ENCODE assay signal across 8 cellular contexts in the genomic region with DNA sequence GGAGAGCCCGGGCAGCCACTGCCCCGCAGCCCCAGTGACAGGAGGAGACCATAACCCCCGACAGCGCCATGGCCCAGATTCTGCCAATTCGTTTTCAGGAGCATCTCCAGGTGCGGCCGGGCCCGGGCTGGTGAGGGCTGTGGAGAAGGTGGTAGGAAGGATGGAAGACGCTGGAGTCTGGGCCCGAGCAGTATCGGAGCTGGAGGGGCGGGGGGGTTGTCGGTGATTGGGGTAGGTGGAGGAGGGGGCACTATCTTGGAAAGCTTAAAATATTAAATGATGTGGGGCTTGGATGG. TPM values are rescaled to one million over a fixed set of nuclear protein-coding genes. Genes with fewer than 3 reads are reported as not detected.
DNase-seq lines count a peak whose midpoint lies in the region; ATAC-seq, FAIRE-seq and TF ChIP-seq lines count a peak whose summit lies in the region.

No MANE protein-coding gene starts in this region.

- H4K20me1 ChIP-seq in GM23248 (ENCODE audit: insufficient read depth) = peaks cover 32% of the 10 kb centered on the region

- peaks cover 12% of the 10 kb centered on the region for H3K9me3 Mint-ChIP-seq in glutamatergic neuron (ENCODE audit: unreplicated experiment)

- peaks cover 18% of the 10 kb centered on the region for H3K4me1 Mint-ChIP-seq in glutamatergic neuron (ENCODE audit: low read depth, unreplicated experiment)

- no peak for ATAC-seq in GM21717 (IDR thresholded peaks at IDR 0.05; ENCODE audit: unreplicated experiment)
- ATAC-seq in GM18502 (IDR thresholded peaks at IDR 0.05; ENCODE audit: poor library complexity, unreplicated experiment) = no peak

- TF ChIP-seq CTCF in VCaP (conservative IDR thresholded peaks at IDR 0.05) (no peak), glutamatergic neuron (IDR thresholded peaks at IDR 0.05; ENCODE audit: partially characterized antibody, unreplicated experiment) (no peak)

- DNase-seq in GM23248 = no peak
- no peak for DNase-seq in glutamatergic neuron
- DNase-seq in small intestine = no peak
- no peak for DNase-seq in pons (ENCODE audit: low spot score)
- DNase-seq in amniotic stem cell (lab: John Stamatoyannopoulos, UW) = no peak

- H3K4me2 ChIP-seq in GM23248 (ENCODE audit: unreplicated experiment) = peak overlapping the region; percentile 99

- H3K36me3 ChIP-seq in GM23248 (ENCODE audit: low read depth) (no peaks in the 10 kb centered on the region; the same call in 1 of the 2 replicates), small intestine (ENCODE audit: control insufficient read depth in 2 of 2, insufficient read depth in 2 of 2, low read length in 2 of 2) (no peaks in the 10 kb centered on the region)

- H3K9me3 ChIP-seq in GM23248 (ENCODE audit: low read depth) (no peaks in the 10 kb centered on the region), small intestine (ENCODE audit: control insufficient read depth, low read depth) (no peaks in the 10 kb centered on the region)

- H3K27ac Mint-ChIP-seq in glutamatergic neuron (ENCODE audit: unreplicated experiment) = peak overlapping the region; percentile 100

- peak overlapping the region; percentile 100 for H3K9ac ChIP-seq in GM23248

- in situ Hi-C loops in GM23248 (cut with MboI) = no loop called here

- peaks cover 69% of the 10 kb centered on the region for H3K79me2 ChIP-seq in GM23248 (ENCODE audit: insufficient read depth)

- H3K4me3 ChIP-seq in GM23248 (peak overlapping the region; percentile 99), small intestine (ENCODE audit: low read depth in 1 of 2, low read length in 2 of 2) (peak overlapping the region; percentile 90 to 100)

- H3K27ac ChIP-seq in GM23248 = peak overlapping the region; percentile 99
- peak overlapping the region; percentile 99 for H3K27ac ChIP-seq in VCaP
- H3K27ac ChIP-seq in small intestine (ENCODE audit: low read depth in 1 of 2, low read length in 1 of 2) = peak overlapping the region; percentile 92

- no peaks in the 10 kb centered on the region for H3K9me2 ChIP-seq in GM23248 (ENCODE audit: insufficient read depth)

- peaks cover 38% of the 10 kb centered on the region for H3F3A ChIP-seq in GM23248 (ENCODE audit: insufficient read depth)

- 1 to 2% methylated on average over 8 to 13 of the region's 13 CpGs for WGBS in GM23248 (ENCODE audit: low coverage in 1 of 2, low lambda C conversion rate in 2 of 2, missing lambda C conversion rate in 2 of 2), 2 experiments
- WGBS in small intestine, 3 donors = 0 to 3% (median 0%) methylated on average over 12 to 13 of the region's 13 CpGs

- no peaks in the 10 kb centered on the region for H3K36me3 Mint-ChIP-seq in glutamatergic neuron (ENCODE audit: unreplicated experiment)

- H3K27me3 ChIP-seq in GM23248 (replicated peaks; ENCODE audit: insufficient read depth) (no peaks in the 10 kb centered on the region), small intestine (ENCODE audit: control insufficient read depth in 2 of 2, insufficient read depth in 2 of 2, low read length in 2 of 2) (no peaks in the 10 kb centered on the region)

- H3K27me3 Mint-ChIP-seq in glutamatergic neuron (ENCODE audit: unreplicated experiment) = peaks cover 10% of the 10 kb centered on the region

- peaks cover 41% of the 10 kb centered on the region for H3K4me1 ChIP-seq in GM23248 (ENCODE audit: insufficient read depth)
- H3K4me1 ChIP-seq in small intestine (ENCODE audit: control insufficient read depth in 2 of 2, insufficient read depth in 1 of 2, low read depth in 1 of 2, low read length in 1 of 2) = peaks cover 2 to 5% of the 10 kb centered on the region in 2 donors

- peak overlapping the region; percentile 65 for H2AFZ ChIP-seq in GM23248

- peak overlapping the region; percentile 92 for H3K4me3 Mint-ChIP-seq in glutamatergic neuron (ENCODE audit: unreplicated experiment)

- FAIRE-seq in small intestine (lab: Jason Lieb, UNC) = no peak

RNA-seq across cellular contexts. Expression of a gene that starts 0.3 kb away (rescaled TPM):
- 343 and 439 TPM in 2 replicates for total RNA-seq in GM23248 (2014; rRNA removed; shearing (Covaris generic))
- polyA plus RNA-seq in GM23248 (2016; fragmentation: Nextera tagmentation; extraction: Ambion mirVana) (162 and 169 TPM in 2 replicates), small intestine (10 to 100 TPM; 60.4 to 91.6 (median 67.6) TPM)
- 253 TPM for total RNA-seq in glutamatergic neuron (ENCODE audit: unreplicated experiment)

RNA-seq across cellular contexts. Expression of a gene that starts 54.6 kb away (rescaled TPM):
- total RNA-seq in GM23248 (2014; rRNA removed; shearing (Covaris generic)) = 68.5 and 76.1 TPM in 2 replicates
- polyA plus RNA-seq in GM23248 (2016; fragmentation: Nextera tagmentation; extraction: Ambion mirVana) (17.9 and 18.9 TPM in 2 replicates), small intestine (10 to 100 TPM in 2 of 3 donors, 1 to 10 TPM in 1; 9.6 to 14.7 (median 10.3) TPM)
- total RNA-seq in glutamatergic neuron (ENCODE audit: unreplicated experiment) = 33.7 TPM
